29 cellular contexts compared by ENCODE assay signal in the genomic region with DNA sequence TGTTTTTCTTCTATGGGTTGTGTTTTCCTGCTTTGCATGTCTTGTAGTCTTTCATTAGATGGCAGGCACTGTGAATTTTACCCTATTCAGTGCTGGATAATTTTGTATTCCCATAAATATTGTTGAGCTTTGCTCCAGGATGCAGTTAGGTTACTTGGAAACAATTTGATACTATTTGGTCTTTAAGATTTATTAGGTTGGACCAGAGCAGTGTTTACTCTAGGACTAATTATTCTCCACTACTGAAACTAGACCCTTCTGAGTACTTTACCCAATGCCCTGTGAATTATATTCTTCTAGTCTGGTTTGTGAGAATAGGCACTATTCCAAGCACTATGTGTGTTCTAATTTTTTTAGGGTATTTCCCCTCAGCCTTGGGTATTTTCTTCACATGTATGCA. TPM values are rescaled to one million over a fixed set of nuclear protein-coding genes. Genes with fewer than 3 reads are reported as not detected.
DNase-seq lines count a peak whose midpoint lies in the region; ATAC-seq and TF ChIP-seq lines count a peak whose summit lies in the region.
"Had no signal": no experiment of that assay in that cellular context is flagged by ENCODE, and none has a peak within 500 bp of the region (broad histone marks: within the 10 kb centered on the region; RNA-seq: fewer than 3 reads in every experiment).

No MANE protein-coding gene starts in this region.

- H4K20me1 ChIP-seq in PC-3 (ENCODE audit: low read length), result no peaks in the 10 kb centered on the region

- ATAC-seq in CD8-positive, alpha-beta T cell, result no peak
- peak; percentile 31; the same call in 1 of the 2 replicates for ATAC-seq in PC-3
- ATAC-seq in natural killer cell, result no peak
- ATAC-seq in GM21526 (IDR thresholded peaks at IDR 0.05; ENCODE audit: low FRiP score, unreplicated experiment), result no peak
- ATAC-seq in HG03432 (IDR thresholded peaks at IDR 0.05; ENCODE audit: unreplicated experiment), result no peak
- ATAC-seq in Right ventricle myocardium inferior, result no peak
- ATAC-seq: left lung had no signal

- POLR2A ChIA-PET in CD8-positive, alpha-beta T cell (lab: Charles Lee), result interaction anchor here (0.6 to 1.5 kb wide), 2 partner anchors 18 to 62 kb away, joined by 3 to 5 read pairs; no protein-coding TSS in a partner anchor
- POLR2A ChIA-PET in PC-3 (lab: Charles Lee; ENCODE audit: unreplicated experiment), result interaction anchor here (0.6 kb wide), 1 partner anchor 243 kb away, joined by 5 read pairs; no protein-coding TSS in a partner anchor

- H3K4me3 Mint-ChIP-seq in CD8-positive, alpha-beta T cell, result no peak overlapping the region
- peak overlapping the region; percentile 58 for H3K4me3 Mint-ChIP-seq in natural killer cell
- H3K4me3 Mint-ChIP-seq: CD14-positive monocyte, H9 had no signal

- H3K4me1 Mint-ChIP-seq in CD8-positive, alpha-beta T cell (ENCODE audit: low read depth), result peaks cover 51% of the 10 kb centered on the region
- peaks cover 54 to 70% of the 10 kb centered on the region in 2 donors for H3K4me1 Mint-ChIP-seq in natural killer cell
- H3K4me1 Mint-ChIP-seq: H9 had no signal

- H3K9ac ChIP-seq in PC-3 (ENCODE audit: low read length), result no peak overlapping the region

- no peaks in the 10 kb centered on the region for H3F3A ChIP-seq in PC-3 (ENCODE audit: low read length, unreplicated experiment)

- H3K9me3 ChIP-seq in CD8-positive, alpha-beta T cell (ENCODE audit: low read length), result no peaks in the 10 kb centered on the region
- no peaks in the 10 kb centered on the region for H3K9me3 ChIP-seq in PC-3 (ENCODE audit: low read length)
- H3K9me3 ChIP-seq: adrenal gland, esophagus squamous epithelium, ovary, vagina had no signal

- no peak overlapping the region for H3K4me2 ChIP-seq in PC-3 (ENCODE audit: low read length)
- H3K4me2 ChIP-seq: hepatocyte had no signal

- peaks cover 42% of the 10 kb centered on the region for H3K4me1 ChIP-seq in CD8-positive, alpha-beta T cell (ENCODE audit: insufficient read depth, low read length)
- no peaks in the 10 kb centered on the region for H3K4me1 ChIP-seq in PC-3 (ENCODE audit: insufficient read depth, low read length)
- H3K4me1 ChIP-seq: adrenal gland, esophagus squamous epithelium, left lung, right atrium auricular region, vagina had no signal

- intact Hi-C loops in CD8-positive, alpha-beta T cell (cut with DNase I, micrococcal nuclease), result no loop called here
- intact Hi-C loops in PC-3 (cut with micrococcal nuclease), result no loop called here
- intact Hi-C loops in natural killer cell (cut with micrococcal nuclease), result no loop called here
- intact Hi-C loops in Right ventricle myocardium inferior (cut with DNase I), result no loop called here

- H3K27ac Mint-ChIP-seq in CD8-positive, alpha-beta T cell, result peak overlapping the region; percentile 85
- H3K27ac Mint-ChIP-seq in natural killer cell, result peak overlapping the region; percentile 80 to 89
- H3K27ac Mint-ChIP-seq: H9 had no signal

- H3K27me3 Mint-ChIP-seq in CD8-positive, alpha-beta T cell (ENCODE audit: low read depth), result no peaks in the 10 kb centered on the region
- no peaks in the 10 kb centered on the region for H3K27me3 Mint-ChIP-seq in natural killer cell (ENCODE audit: low read depth in 2 of 2)

- no peaks in the 10 kb centered on the region for H3K9me3 Mint-ChIP-seq in CD8-positive, alpha-beta T cell
- H3K9me3 Mint-ChIP-seq in natural killer cell, result peaks cover 0 to 3% of the 10 kb centered on the region in 2 donors

- H3K36me3 ChIP-seq in CD8-positive, alpha-beta T cell (ENCODE audit: insufficient read depth, low read length), result no peaks in the 10 kb centered on the region
- H3K36me3 ChIP-seq in PC-3 (ENCODE audit: low read depth, low read length), result no peaks in the 10 kb centered on the region
- H3K36me3 ChIP-seq: brain microvascular endothelial cell, ovary, right atrium auricular region, thoracic aorta, vagina had no signal

- no peaks in the 10 kb centered on the region for H3K9me2 ChIP-seq in PC-3 (replicated peaks; ENCODE audit: low read length)

- H3K36me3 Mint-ChIP-seq in CD8-positive, alpha-beta T cell, result peaks cover 34% of the 10 kb centered on the region
- peaks cover 16% of the 10 kb centered on the region for H3K36me3 Mint-ChIP-seq in natural killer cell

- CTCF ChIA-PET in CD8-positive, alpha-beta T cell (lab: Charles Lee), result interaction anchor here (0.6 to 2.1 kb wide), 6 partner anchors 16 to 269 kb away, joined by 3 to 8 read pairs (median 4); no protein-coding TSS in a partner anchor
- CTCF ChIA-PET in PC-3 (lab: Charles Lee), result no interaction called here

- no peaks in the 10 kb centered on the region for H3K79me2 ChIP-seq in PC-3 (ENCODE audit: low read length)
- H3K79me2 ChIP-seq: hepatocyte had no signal

- no peaks in the 10 kb centered on the region for H3K27me3 ChIP-seq in CD8-positive, alpha-beta T cell (ENCODE audit: insufficient read depth, low read length)
- no peaks in the 10 kb centered on the region for H3K27me3 ChIP-seq in PC-3 (ENCODE audit: low read length)
- H3K27me3 ChIP-seq: adrenal gland, brain microvascular endothelial cell, esophagus squamous epithelium, hepatocyte, left lung, ovary, right atrium auricular region, vagina had no signal

- H3K27ac ChIP-seq in CD8-positive, alpha-beta T cell (ENCODE audit: low read depth, low read length), result no peak overlapping the region
- no peak overlapping the region for H3K27ac ChIP-seq in PC-3 (ENCODE audit: low read length)
- H3K27ac ChIP-seq: adrenal gland, brain microvascular endothelial cell, esophagus squamous epithelium, hepatocyte, left lung, ovary, right atrium auricular region, thoracic aorta, vagina had no signal

- no peak overlapping the region for H3K4me3 ChIP-seq in CD8-positive, alpha-beta T cell (ENCODE audit: low read depth, low read length)
- no peak overlapping the region for H3K4me3 ChIP-seq in GM12865 (ENCODE audit: low read depth, low read length)
- H3K4me3 ChIP-seq in PC-3 (ENCODE audit: low read length), result no peak overlapping the region
- H3K4me3 ChIP-seq: adrenal gland, esophagus squamous epithelium, hepatocyte, left lung, ovary, right atrium auricular region, thoracic aorta, vagina had no signal

- no TSS peak for BruUV-seq in PC-3 (replicated peaks; lab: Mats Ljungman, UMichigan)

- TF ChIP-seq CTCF in CD8-positive, alpha-beta T cell (IDR thresholded peaks at IDR 0.05), result no peak
- TF ChIP-seq CTCF in GM12865 (IDR thresholded peaks at IDR 0.05; ENCODE audit: insufficient read depth, low read depth, low read length, missing control alignments), result no peak
- no peak for TF ChIP-seq CTCF in PC-3 (conservative IDR thresholded peaks at IDR 0.05; ENCODE audit: low read depth, low read length)
- no peak for TF ChIP-seq CTCF in natural killer cell (IDR thresholded peaks at IDR 0.05)

- DNase-seq in CD8-positive, alpha-beta T cell, result no peak
- DNase-seq in GM12865 (ENCODE audit: low read depth) (peak; percentile 13), PC-3 (no peak), natural killer cell (no peak), Right ventricle myocardium inferior (ENCODE audit: missing footprints) (no peak)
- DNase-seq: activated CD4-positive, alpha-beta T cell treated with anti-CD3 and anti-CD28 coated beads, Interleukin-2, amount 50 U/mL, for 48 hours; activated CD4-positive, CD25-positive, alpha-beta regulatory T cell; adrenal gland; brain microvascular endothelial cell; effector memory CD4-positive, alpha-beta T cell; esophagus squamous epithelium; H9; Karpas-422; left lung; mesendoderm; NCI-H1930; NCI-H226; NCI-H748 treated with DMSO at 0.1 percent for 48 hours; ovary; stimulated activated CD4-positive, alpha-beta T cell treated with anti-CD3 and anti-CD28 coated beads, Interleukin-4, amount 100 ng/mL, for 1 hour; stimulated activated naive CD4-positive, alpha-beta T cell; T1000 had no signal

- H2AFZ ChIP-seq in PC-3 (ENCODE audit: low read length), result no peak overlapping the region
- H2AFZ ChIP-seq: hepatocyte had no signal

RNA-seq across cellular contexts. Expression of a gene that starts 37.8 kb away (rescaled TPM):
- 10 to 100 TPM; 31.1 to 41.5 TPM for total RNA-seq in CD8-positive, alpha-beta T cell
- total RNA-seq in PC-3 (2014; rRNA removed), result 75.0 and 86.8 TPM in 2 replicates
- total RNA-seq in natural killer cell, result 10 to 100 TPM; 73.5 to 96.4 (median 81.8) TPM
- total RNA-seq in Right ventricle myocardium inferior, result 25.1 TPM
